ENCODE assay signal across 8 cellular contexts in genomic region chr9:33044677-33045282, GRCh38. TPM values are rescaled to one million over a fixed set of nuclear protein-coding genes. Genes with fewer than 3 reads are reported as not detected.
DNase-seq lines count a peak whose midpoint lies in the region; ATAC-seq, FAIRE-seq and TF ChIP-seq lines count a peak whose summit lies in the region.

No MANE protein-coding gene starts in this region.

- FAIRE-seq in GM12891 (lab: Jason Lieb, UNC), result no peak

- H3K4me1 Mint-ChIP-seq in activated naive CD8-positive, alpha-beta T cell treated with anti-CD3 and anti-CD28 coated beads for 36 hours, result peaks cover 14% of the 10 kb centered on the region

- H3K4me2 ChIP-seq in hepatocyte, result peak overlapping the region; percentile 85

- peak; percentile 41 for TF ChIP-seq CTCF in hepatocyte (IDR thresholded peaks at IDR 0.05; ENCODE audit: poor library complexity)

- no peaks in the 10 kb centered on the region for H3K9me3 Mint-ChIP-seq in activated naive CD8-positive, alpha-beta T cell treated with anti-CD3 and anti-CD28 coated beads for 36 hours

- intact Hi-C loops in sciatic nerve (cut with DNase I), result no loop called here

- no peaks in the 10 kb centered on the region for H3K9me2 ChIP-seq in hepatocyte (replicated peaks; ENCODE audit: insufficient read depth)

- no peak overlapping the region for H3K27ac Mint-ChIP-seq in activated naive CD8-positive, alpha-beta T cell treated with anti-CD3 and anti-CD28 coated beads for 36 hours

- no peaks in the 10 kb centered on the region for H3K79me2 ChIP-seq in hepatocyte

- H2AFZ ChIP-seq in hepatocyte, result peak overlapping the region; percentile 60

- H4K20me1 ChIP-seq in hepatocyte (ENCODE audit: insufficient read depth, poor library complexity, severe bottlenecking), result no peaks in the 10 kb centered on the region

- no peaks in the 10 kb centered on the region for H3K27me3 ChIP-seq in hepatocyte

- H3K36me3 ChIP-seq in hepatocyte (replicated peaks; ENCODE audit: insufficient read depth, low read depth), result no peaks in the 10 kb centered on the region

- H3K4me3 ChIP-seq in hepatocyte, result peak overlapping the region; percentile 68

- H3K4me3 Mint-ChIP-seq in activated naive CD8-positive, alpha-beta T cell treated with anti-CD3 and anti-CD28 coated beads for 36 hours, result peak overlapping the region; percentile 79

- H3K9me3 ChIP-seq in hepatocyte (ENCODE audit: low read depth), result no peaks in the 10 kb centered on the region

- no peak for TF ChIP-seq POLR2A in GM12891 (IDR thresholded peaks at IDR 0.05; ENCODE audit: low read depth, low read length)

- peak; percentile 54 for ATAC-seq in sciatic nerve
- no peak for ATAC-seq in HG02852 (IDR thresholded peaks at IDR 0.05; ENCODE audit: unreplicated experiment)
- ATAC-seq in GM18511 (IDR thresholded peaks at IDR 0.05; ENCODE audit: unreplicated experiment), result no peak

- DNase-seq in DMS53 (lab: John Stamatoyannopoulos, UW) (peak; percentile 81), LoVo (ENCODE audit: low spot score) (peak; percentile 35), hepatocyte (ENCODE audit: low spot score) (peak; percentile 57), sciatic nerve (ENCODE audit: low spot score) (no peak), GM12891 (ENCODE audit: insufficient read length, low spot score) (no peak)
- DNase-seq in activated naive CD8-positive, alpha-beta T cell treated with anti-CD3 and anti-CD28 coated beads for 36 hours, result no peak

- H3K4me1 ChIP-seq in hepatocyte (ENCODE audit: insufficient read depth), result no peaks in the 10 kb centered on the region

- WGBS in hepatocyte (ENCODE audit: low lambda C conversion rate, missing lambda C conversion rate), result 25% methylated on average over 12 of the region's 12 CpGs

- H3K27ac ChIP-seq in hepatocyte, result peak overlapping the region; percentile 89

- H3K36me3 Mint-ChIP-seq in activated naive CD8-positive, alpha-beta T cell treated with anti-CD3 and anti-CD28 coated beads for 36 hours, result peaks cover 21% of the 10 kb centered on the region

- no peaks in the 10 kb centered on the region for H3K27me3 Mint-ChIP-seq in activated naive CD8-positive, alpha-beta T cell treated with anti-CD3 and anti-CD28 coated beads for 36 hours

TF ChIP-seq in GM12891, 5 proteins besides CTCF, POLR2A, EP300 and RAD21:
- TF ChIP-seq POU2F2 (IDR thresholded peaks at IDR 0.05; ENCODE audit: low read depth, low read length) (no peak), PAX5 (IDR thresholded peaks at IDR 0.05; ENCODE audit: insufficient read depth, low read length, severe bottlenecking) (no peak), TAF1 (IDR thresholded peaks at IDR 0.05; ENCODE audit: low read depth, low read length) (no peak), SPI1 (IDR thresholded peaks at IDR 0.05; ENCODE audit: low read depth, low read length) (no peak), POLR2AphosphoS5 (IDR thresholded peaks at IDR 0.05; ENCODE audit: low read depth, low read length) (no peak)

RNA-seq across cellular contexts. Expression of gene DNAJA1, which starts 19.7 kb away (rescaled TPM):
- 100 to 1,000 TPM; 222 to 223 TPM for total RNA-seq in activated naive CD8-positive, alpha-beta T cell treated with anti-CD3 and anti-CD28 coated beads for 36 hours
- total RNA-seq in hepatocyte (171 and 185 TPM in 2 replicates), sciatic nerve (108 TPM)
- polyA plus RNA-seq in hepatocyte, result 163 and 173 TPM in 2 replicates
- 111 TPM for polyA plus RNA-seq in GM12891 (2012; ENCODE audit: low read depth, missing spikeins)

RNA-seq across cellular contexts. Expression of gene SMU1, which starts 31.7 kb away (rescaled TPM):
- total RNA-seq in activated naive CD8-positive, alpha-beta T cell treated with anti-CD3 and anti-CD28 coated beads for 36 hours, result 10 to 100 TPM; 27.0 to 28.9 TPM
- 21.8 and 25.1 TPM in 2 replicates for total RNA-seq in hepatocyte
- polyA plus RNA-seq in hepatocyte, result 15.8 and 17.8 TPM in 2 replicates
- total RNA-seq in sciatic nerve, result 23.8 TPM
- polyA plus RNA-seq in GM12891 (2012; ENCODE audit: low read depth, missing spikeins), result 11.9 TPM

RNA-seq across cellular contexts. Expression of gene APTX, which starts 43.4 kb away (rescaled TPM):
- total RNA-seq in activated naive CD8-positive, alpha-beta T cell treated with anti-CD3 and anti-CD28 coated beads for 36 hours, result 10 to 100 TPM; 55.4 to 59.1 TPM
- 31.2 and 40.9 TPM in 2 replicates for total RNA-seq in hepatocyte
- 31.5 and 32.6 TPM in 2 replicates for polyA plus RNA-seq in hepatocyte
- total RNA-seq in sciatic nerve, result 29.0 TPM
- polyA plus RNA-seq in GM12891 (2012; ENCODE audit: low read depth, missing spikeins), result 33.7 TPM

Comparison
In these comparisons a context has a peak if more than half of its experiments do, and no peak if none do; other contexts are left out.
1. DNase-seq: peak in DMS53 (single experiment), LoVo (single experiment) and hepatocyte (single experiment); none in activated naive CD8-positive, alpha-beta T cell treated with anti-CD3 and anti-CD28 coated beads for 36 hours (single experiment), sciatic nerve (single experiment) and GM12891 (single experiment).